ENCODE assay signal across 1 cellular context in genomic region chr21:44994016-44994365, GRCh38.
TF ChIP-seq lines count a peak whose summit lies in the region.

No MANE protein-coding gene starts in this region.

TF ChIP-seq in HepG2, 621 proteins besides CTCF, POLR2A, EP300 and RAD21:
- no peak for TF ChIP-seq ZHX2 (IDR thresholded peaks at IDR 0.05; ENCODE audit: low read depth)
- TF ChIP-seq ZHX2 (CRISPR knock-in tag; IDR thresholded peaks at IDR 0.05; ENCODE audit: borderline replicate concordance): no peak
- TF ChIP-seq ZFP36L2 (CRISPR knock-in tag; IDR thresholded peaks at IDR 0.05): no peak
